4 cellular contexts compared by ENCODE assay signal in the genomic region with DNA sequence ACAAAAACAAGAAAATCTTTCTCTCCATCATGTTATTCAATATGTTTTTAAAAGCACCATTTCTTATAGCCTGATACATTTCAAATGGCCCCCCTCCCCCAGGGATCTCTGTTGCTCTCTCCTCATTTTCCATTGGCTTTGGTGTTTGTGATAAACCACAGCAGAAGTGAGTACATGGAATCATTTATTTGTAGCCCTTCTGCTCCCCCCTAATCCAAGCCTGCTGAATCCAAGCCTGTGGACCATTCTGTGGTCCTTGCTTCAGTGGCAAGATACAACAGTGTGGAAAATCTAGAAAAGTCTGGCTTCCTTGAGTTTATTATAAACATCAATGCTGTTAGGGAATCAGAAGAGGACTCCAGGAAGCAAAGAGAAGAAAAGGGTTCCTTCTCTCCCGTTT.
A peak's percentile ranks its signal among the peaks of the same experiment; 100 is the strongest.
DNase-seq lines count a peak whose midpoint lies in the region; ATAC-seq and TF ChIP-seq lines count a peak whose summit lies in the region.
"Not testable (repeated sequence)": the region's sequence is repeated elsewhere in the genome, so short reads cannot be mapped to it uniquely, and the experiment has no call there.

No MANE protein-coding gene starts in this region.

- H3K4me3 ChIP-seq in GM23338, result peak overlapping the region; percentile 28; the same call in 1 of the 2 replicates
- H3K4me3 ChIP-seq in Karpas-422 (ENCODE audit: low read length); esophagus muscularis mucosa; lung: not testable (repeated sequence)

- H3K4me3 Mint-ChIP-seq in GM23338, result not testable (repeated sequence)

- not testable (repeated sequence) for TF ChIP-seq CTCF in GM23338 (conservative IDR thresholded peaks at IDR 0.05; ENCODE audit: low read depth in 2 of 2); esophagus muscularis mucosa (IDR thresholded peaks at IDR 0.05); lung (IDR thresholded peaks at IDR 0.05; ENCODE audit: control extremely low read depth, extremely low read depth)

- not testable (repeated sequence) for H3K27me3 Mint-ChIP-seq in GM23338 (ENCODE audit: insufficient read depth, low read depth, poor library complexity)

- not testable (repeated sequence) for H3K4me1 Mint-ChIP-seq in GM23338

- H3K27ac ChIP-seq in GM23338 (ENCODE audit: low read depth); Karpas-422 (ENCODE audit: low read length); esophagus muscularis mucosa (replicated peaks in 1 of 4); lung (ENCODE audit: low read depth in 1 of 2, low read length in 1 of 2): not testable (repeated sequence)

- H3K4me2 ChIP-seq in GM23338; Karpas-422 (ENCODE audit: low read depth, low read length, poor library complexity, severe bottlenecking): not testable (repeated sequence)

- peaks cover 96% of the 10 kb centered on the region; the same call in 2 of the 3 replicates for H3K9me3 Mint-ChIP-seq in GM23338

- not testable (repeated sequence) for DNase-seq in GM23338 (ENCODE audit: low spot score)
- DNase-seq in Karpas-422 (peak; percentile 30), esophagus muscularis mucosa (ENCODE audit: extremely low spot score) (peak; percentile 91), lung (ENCODE audit: low spot score) (peak; percentile 28)

- not testable (repeated sequence) for H2AFZ ChIP-seq in GM23338; Karpas-422 (ENCODE audit: low read length)

- not testable (repeated sequence) for H3K27ac Mint-ChIP-seq in GM23338

- not testable (repeated sequence) for H3K9ac ChIP-seq in Karpas-422 (ENCODE audit: low read length)

- not testable (repeated sequence) for H4K20me1 ChIP-seq in GM23338 (replicated peaks; ENCODE audit: insufficient read depth); Karpas-422 (ENCODE audit: insufficient read depth, low read depth, low read length)

- peaks cover 42% of the 10 kb centered on the region for H3K36me3 ChIP-seq in GM23338 (ENCODE audit: insufficient read depth)
- H3K36me3 ChIP-seq in Karpas-422 (ENCODE audit: insufficient read depth, low read length); esophagus muscularis mucosa; lung (ENCODE audit: control insufficient read depth in 2 of 2, insufficient read depth in 2 of 2, low read length in 2 of 2): not testable (repeated sequence)

- H3K4me1 ChIP-seq in GM23338 (ENCODE audit: insufficient read depth); Karpas-422 (ENCODE audit: low read length); esophagus muscularis mucosa; lung (ENCODE audit: control insufficient read depth in 2 of 2, insufficient read depth in 2 of 2, low read length in 2 of 2): not testable (repeated sequence)

- TF ChIP-seq EP300 in esophagus muscularis mucosa (IDR thresholded peaks at IDR 0.05), result not testable (repeated sequence)

- not testable (repeated sequence) for H3K9me2 ChIP-seq in GM23338 (ENCODE audit: insufficient read depth); Karpas-422 (replicated peaks; ENCODE audit: insufficient read depth, low read length)

- peaks cover 43% of the 10 kb centered on the region for H3K9me3 ChIP-seq in Karpas-422 (ENCODE audit: low read length)
- H3K9me3 ChIP-seq in esophagus muscularis mucosa; lung (ENCODE audit: control insufficient read depth in 2 of 2, insufficient read depth in 1 of 2, low read length in 1 of 2): not testable (repeated sequence)

- not testable (repeated sequence) for ATAC-seq in GM23338; lung (ENCODE audit: insufficient read depth, low FRiP score)

- not testable (repeated sequence) for H3K79me2 ChIP-seq in GM23338 (replicated peaks; ENCODE audit: insufficient read depth); Karpas-422 (ENCODE audit: low read length)

- H3K27me3 ChIP-seq in GM23338 (ENCODE audit: insufficient read depth); Karpas-422 (ENCODE audit: low read length); lung (ENCODE audit: control insufficient read depth, insufficient read depth): not testable (repeated sequence)
- peaks cover 0 to 48% (median 0%) of the 10 kb centered on the region in 4 donors for H3K27me3 ChIP-seq in esophagus muscularis mucosa

- intact Hi-C loops in esophagus muscularis mucosa (cut with DNase I), result not testable (repeated sequence)

- not testable (repeated sequence) for TF ChIP-seq POLR2A in esophagus muscularis mucosa (IDR thresholded peaks at IDR 0.05; ENCODE audit: low read depth)

- H3K36me3 Mint-ChIP-seq in GM23338 (ENCODE audit: low read depth), result peaks cover 78% of the 10 kb centered on the region

- H3F3A ChIP-seq in GM23338 (replicated peaks; ENCODE audit: low read depth), result not testable (repeated sequence)

- 33% methylated on average over 1 of the region's 1 CpG for WGBS in esophagus muscularis mucosa
- WGBS in lung, 2 donors, result 22 to 39% methylated on average over 1 of the region's 1 CpG
